Comparison of ENCODE assay signal across 9 cellular contexts in the genomic region with DNA sequence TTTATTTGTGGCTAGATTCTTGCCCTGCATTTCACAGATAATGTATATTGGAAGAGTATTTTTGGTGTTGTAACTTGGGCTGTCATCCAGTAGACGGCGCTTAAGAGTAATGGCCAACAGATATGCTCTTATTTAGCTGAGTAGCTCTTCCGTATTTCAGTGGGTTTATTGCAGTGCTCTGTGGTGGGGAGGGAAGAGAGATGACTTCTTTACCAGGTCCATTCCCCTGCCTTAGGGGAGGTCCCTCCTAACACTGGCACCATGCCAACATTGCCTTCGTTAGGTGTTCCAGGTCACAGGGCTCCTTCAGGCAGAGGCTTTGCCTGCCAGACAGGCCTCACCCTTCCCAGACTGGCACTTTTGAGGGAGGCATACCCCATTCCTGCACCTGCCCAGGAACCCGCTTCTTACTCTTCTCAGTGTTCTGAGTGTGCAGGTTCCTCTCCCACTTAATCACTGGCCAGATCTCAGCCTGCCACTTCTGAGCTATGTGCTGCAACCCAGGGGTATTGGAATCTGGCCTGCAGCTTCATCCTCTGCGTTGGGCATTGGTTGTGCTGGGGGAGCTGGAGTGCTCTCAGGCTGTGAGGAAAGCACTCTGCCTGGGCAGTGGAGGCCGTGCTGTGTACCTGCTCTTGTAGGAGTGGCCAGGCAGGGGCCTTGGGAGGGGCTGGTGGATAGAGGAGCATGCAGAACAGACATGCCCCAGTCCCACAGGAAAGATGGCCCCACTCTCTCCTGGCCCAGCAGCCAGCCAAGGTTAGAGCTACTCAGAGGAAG. TPM values are rescaled to one million over a fixed set of nuclear protein-coding genes. Genes with fewer than 3 reads are reported as not detected.
A peak's percentile ranks its signal among the peaks of the same experiment; 100 is the strongest.
DNase-seq lines count a peak whose midpoint lies in the region; ATAC-seq and TF ChIP-seq lines count a peak whose summit lies in the region.
"Had no signal": no experiment of that assay in that cellular context is flagged by ENCODE, and none has a peak within 500 bp of the region (broad histone marks: within the 10 kb centered on the region; RNA-seq: fewer than 3 reads in every experiment).

No MANE protein-coding gene starts in this region.

- intact Hi-C loops in left ventricle myocardium inferior (cut with micrococcal nuclease) = no loop called here

- H3K27me3 ChIP-seq in SU-DHL-6 (ENCODE audit: low read length) (no peaks in the 10 kb centered on the region), left ventricle myocardium inferior (ENCODE audit: low read depth) (peaks cover 14% of the 10 kb centered on the region)
- H3K27me3 ChIP-seq: BLaER1 treated with 17β-estradiol and CSF1 and Interleukin-3, amounts not matched to agents 10 nM and 100 nM had no signal

- peak overlapping the region; percentile 70 for H2AFZ ChIP-seq in SU-DHL-6 (ENCODE audit: low read depth, low read length, severe bottlenecking)

- H3K4me1 ChIP-seq in left ventricle myocardium inferior = no peaks in the 10 kb centered on the region
- H3K4me1 ChIP-seq: BLaER1 treated with 17β-estradiol and CSF1 and Interleukin-3, amounts not matched to agents 10 nM and 100 nM had no signal

- H3K4me3 ChIP-seq in SU-DHL-6 (ENCODE audit: insufficient read depth, low read length, poor library complexity, severe bottlenecking) = no peak overlapping the region
- H3K4me3 ChIP-seq in left ventricle myocardium inferior = no peak overlapping the region
- H3K4me3 ChIP-seq: BLaER1 treated with 17β-estradiol and CSF1 and Interleukin-3, amounts not matched to agents 10 nM and 100 nM had no signal

- no peak overlapping the region for H3K4me2 ChIP-seq in SU-DHL-6 (ENCODE audit: low read depth, low read length, poor library complexity, severe bottlenecking)
- H3K4me2 ChIP-seq: BLaER1 treated with 17β-estradiol and CSF1 and Interleukin-3, amounts not matched to agents 10 nM and 100 nM had no signal

- no peaks in the 10 kb centered on the region for H3K9me2 ChIP-seq in SU-DHL-6 (replicated peaks; ENCODE audit: insufficient read depth, low read length)

- no peaks in the 10 kb centered on the region for H4K20me1 ChIP-seq in SU-DHL-6 (ENCODE audit: low read depth, low read length)
- H4K20me1 ChIP-seq: BLaER1 treated with 17β-estradiol and CSF1 and Interleukin-3, amounts not matched to agents 10 nM and 100 nM had no signal

- H3K27ac ChIP-seq in SU-DHL-6 (ENCODE audit: low read depth, low read length) (no peak overlapping the region), left ventricle myocardium inferior (replicated peaks) (no peak overlapping the region)
- H3K27ac ChIP-seq: BLaER1 treated with 17β-estradiol and CSF1 and Interleukin-3, amounts not matched to agents 10 nM and 100 nM had no signal

- peak; percentile 94 for ATAC-seq in GM19351 (IDR thresholded peaks at IDR 0.05; ENCODE audit: unreplicated experiment)
- peak; percentile 93 for ATAC-seq in HG03354 (IDR thresholded peaks at IDR 0.05; ENCODE audit: poor library complexity, severe bottlenecking, unreplicated experiment)

- peak; percentile 19 for DNase-seq in DMS79 treated with DMSO at 0.1 percent for 48 hours (lab: John Stamatoyannopoulos, UW)
- no peak for DNase-seq in DMS79 (lab: John Stamatoyannopoulos, UW)
- DNase-seq in left ventricle myocardium inferior = no peak
- no peak for DNase-seq in amygdala (lab: John Stamatoyannopoulos, UW)
- no peak for DNase-seq in dedifferentiated amniotic fluid mesenchymal stem cell (ENCODE audit: extremely low spot score)

- H3K79me2 ChIP-seq in SU-DHL-6 (ENCODE audit: insufficient read depth, low read length) = no peaks in the 10 kb centered on the region

- no peaks in the 10 kb centered on the region for H3F3A ChIP-seq in SU-DHL-6 (ENCODE audit: insufficient read depth)

- TF ChIP-seq CTCF in SU-DHL-6 (IDR thresholded peaks at IDR 0.05; ENCODE audit: insufficient read depth, low read length, poor library complexity, severe bottlenecking) = peak; percentile 80
- TF ChIP-seq CTCF in left ventricle myocardium inferior (IDR thresholded peaks at IDR 0.05; ENCODE audit: borderline replicate concordance) = peak; percentile 43

- H3K36me3 ChIP-seq in SU-DHL-6 (ENCODE audit: low read length) = no peaks in the 10 kb centered on the region
- no peaks in the 10 kb centered on the region for H3K36me3 ChIP-seq in left ventricle myocardium inferior
- H3K36me3 ChIP-seq: BLaER1 treated with 17β-estradiol and CSF1 and Interleukin-3, amounts not matched to agents 10 nM and 100 nM had no signal

- H3K9me3 ChIP-seq in SU-DHL-6 (ENCODE audit: insufficient read depth, low read length) (no peaks in the 10 kb centered on the region), left ventricle myocardium inferior (replicated peaks) (peaks cover 14% of the 10 kb centered on the region)
- H3K9me3 ChIP-seq: BLaER1 treated with 17β-estradiol and CSF1 and Interleukin-3, amounts not matched to agents 10 nM and 100 nM had no signal

- no peak overlapping the region for H3K9ac ChIP-seq in SU-DHL-6 (ENCODE audit: low read length)
- H3K9ac ChIP-seq: BLaER1 treated with 17β-estradiol and CSF1 and Interleukin-3, amounts not matched to agents 10 nM and 100 nM had no signal

RNA-seq across cellular contexts. Expression of gene SLN, which starts 29.4 kb away (rescaled TPM):
- 64.0 TPM for total RNA-seq in left ventricle myocardium inferior
